21 cellular contexts compared by ENCODE assay signal in the genomic region with DNA sequence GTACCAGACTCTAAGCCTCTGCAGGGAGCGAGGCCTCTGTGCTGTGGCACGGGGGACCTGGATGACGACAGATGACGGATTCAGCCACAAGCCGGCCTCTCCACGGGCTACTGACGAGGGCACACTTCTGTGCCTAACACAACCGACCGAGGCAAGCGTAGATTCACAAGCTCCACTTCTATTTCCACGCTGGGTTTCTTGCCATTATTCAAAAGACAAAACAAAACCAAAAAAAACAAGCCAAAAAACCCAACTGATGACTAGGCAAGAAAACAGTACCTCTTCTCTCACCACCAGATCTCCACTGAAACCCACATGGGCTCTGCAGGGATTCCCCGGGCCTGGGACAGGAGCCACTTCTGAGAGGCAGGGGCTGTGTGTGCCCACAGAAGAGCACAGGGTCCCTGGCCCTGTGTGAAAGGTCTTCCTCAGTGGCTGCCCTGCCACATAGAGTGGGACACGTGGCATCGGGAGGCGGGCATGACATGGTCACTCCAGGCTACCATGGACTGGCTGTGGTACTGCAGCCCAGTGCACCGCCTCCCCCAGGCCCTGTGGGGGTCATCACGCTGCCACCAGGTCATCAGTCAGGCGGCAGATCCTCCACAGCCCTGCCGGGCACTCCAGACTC.
DNase-seq lines count a peak whose midpoint lies in the region; ATAC-seq, FAIRE-seq and TF ChIP-seq lines count a peak whose summit lies in the region.
"Had no signal": no experiment of that assay in that cellular context is flagged by ENCODE, and none has a peak within 500 bp of the region (broad histone marks: within the 10 kb centered on the region; RNA-seq: fewer than 3 reads in every experiment).

No MANE protein-coding gene starts in this region.

- 69% methylated on average over 5 of the region's 19 CpGs for WGBS in right lobe of liver (ENCODE audit: insufficient coverage, low coverage, low lambda C conversion rate, missing lambda C conversion rate)
- WGBS in HepG2 (ENCODE audit: low lambda C conversion rate), result 91% methylated on average over 17 of the region's 19 CpGs
- no CpG with 5 or more reads among the region's 19 CpGs for WGBS in neuronal stem cell (ENCODE audit: extremely low coverage in 2 of 2, insufficient read length in 2 of 2, insufficient replicate concordance in 1 of 2), 2 donors
- 86 to 92% methylated on average over 19 of the region's 19 CpGs for WGBS in lower leg skin, 2 donors

- H3K27me3 ChIP-seq in right lobe of liver (no peaks in the 10 kb centered on the region), HepG2 (ENCODE audit: control insufficient read depth in 1 of 2, insufficient read depth in 2 of 2, low read length in 2 of 2) (no peaks in the 10 kb centered on the region), neuronal stem cell (ENCODE audit: control insufficient read depth in 3 of 3, insufficient read depth in 3 of 3, low read depth in 1 of 3, low read length in 3 of 3) (no peaks in the 10 kb centered on the region)
- H3K27me3 ChIP-seq: cardiac muscle cell, heart right ventricle had no signal

- no peak for TF ChIP-seq POLR2A in right lobe of liver (IDR thresholded peaks at IDR 0.05)
- no peak for TF ChIP-seq POLR2A in HepG2 (IDR thresholded peaks at IDR 0.05; ENCODE audit: insufficient read depth in 1 of 2, low read depth in 2 of 2, low read length in 2 of 2)
- no peak for TF ChIP-seq POLR2A in lower leg skin (IDR thresholded peaks at IDR 0.05)

- H2AFZ ChIP-seq in HepG2 (ENCODE audit: low read length) (no peak overlapping the region), neuronal stem cell (ENCODE audit: low read length) (no peak overlapping the region)
- H2AFZ ChIP-seq: PC-9 had no signal

- H3K4me3 ChIP-seq in right lobe of liver, result no peak overlapping the region
- no peak overlapping the region for H3K4me3 ChIP-seq in HepG2 (replicated peaks in 1 of 3; ENCODE audit: insufficient read depth in 1 of 3, low read depth in 2 of 3, low read length in 3 of 3)
- H3K4me3 ChIP-seq in neuronal stem cell (ENCODE audit: low read length in 2 of 2), result peak overlapping the region in 1 of 2 donors; percentile 10
- H3K4me3 ChIP-seq in lower leg skin (ENCODE audit: low read depth, poor library complexity, severe bottlenecking), result no peak overlapping the region
- H3K4me3 ChIP-seq: cardiac muscle cell, heart right ventricle, PC-9 had no signal

- no peaks in the 10 kb centered on the region for H3K27me3 Mint-ChIP-seq in T-helper 2 cell treated with Interferon-gamma antibody and Interleukin-4, amounts not matched to agents 5 μg/mL and 100 μg/mL, for 36 hours (ENCODE audit: low read depth)
- H3K27me3 Mint-ChIP-seq: activated CD4-positive, alpha-beta T cell treated with anti-CD3 and anti-CD28 coated beads, Interleukin-2, amount 10 ng/mL, durations not matched to agents 24 days and 14 days; activated naive CD8-positive, alpha-beta T cell treated with anti-CD3 and anti-CD28 coated beads for 36 hours; IgD-negative memory B cell had no signal

- H4K20me1 ChIP-seq in HepG2 (ENCODE audit: insufficient read depth, low read length), result peaks cover 10% of the 10 kb centered on the region; the same call in 1 of the 2 replicates

- no peak overlapping the region for H2BK120ac ChIP-seq in neuronal stem cell (ENCODE audit: low read depth, low read length)

- H2BK12ac ChIP-seq in neuronal stem cell (ENCODE audit: low read length), result no peak overlapping the region

- H3K23ac ChIP-seq in neuronal stem cell (ENCODE audit: low read depth, low read length, poor library complexity), result no peak overlapping the region

- no peaks in the 10 kb centered on the region for H3K4me1 ChIP-seq in right lobe of liver
- H3K4me1 ChIP-seq in HepG2 (ENCODE audit: insufficient read depth, low read length), result peaks cover 12% of the 10 kb centered on the region
- H3K4me1 ChIP-seq in neuronal stem cell (ENCODE audit: control insufficient read depth in 2 of 2, insufficient read depth in 1 of 2, low read depth in 1 of 2, low read length in 2 of 2), result no peaks in the 10 kb centered on the region

- H3K9me3 Mint-ChIP-seq in T-helper 2 cell treated with Interferon-gamma antibody and Interleukin-4, amounts not matched to agents 5 μg/mL and 100 μg/mL, for 36 hours, result peaks cover 7% of the 10 kb centered on the region
- H3K9me3 Mint-ChIP-seq: activated CD4-positive, alpha-beta T cell treated with anti-CD3 and anti-CD28 coated beads, Interleukin-2, amount 10 ng/mL, durations not matched to agents 24 days and 14 days; nephron had no signal

- no peak overlapping the region for H2BK5ac ChIP-seq in neuronal stem cell (ENCODE audit: low read length)

- no peak overlapping the region for H4K91ac ChIP-seq in neuronal stem cell (ENCODE audit: low read depth, low read length, poor library complexity)

- H4K8ac ChIP-seq in neuronal stem cell (ENCODE audit: low read depth, low read length), result no peak overlapping the region

- H3K79me1 ChIP-seq in neuronal stem cell (ENCODE audit: low read depth, low read length), result peaks cover 5% of the 10 kb centered on the region

- POLR2A ChIA-PET in HepG2 (lab: Yijun Ruan, JAX), result no interaction called here

- no peak overlapping the region for H3K4me3 Mint-ChIP-seq in T-helper 2 cell treated with Interferon-gamma antibody and Interleukin-4, amounts not matched to agents 5 μg/mL and 100 μg/mL, for 36 hours
- H3K4me3 Mint-ChIP-seq: activated CD4-positive, alpha-beta T cell treated with anti-CD3 and anti-CD28 coated beads, Interleukin-2, amount 10 ng/mL, durations not matched to agents 24 days and 14 days; activated naive CD8-positive, alpha-beta T cell treated with anti-CD3 and anti-CD28 coated beads for 36 hours; CD8-positive, alpha-beta memory T cell; IgD-negative memory B cell; nephron had no signal

- peaks cover 43% of the 10 kb centered on the region for H3K36me3 Mint-ChIP-seq in T-helper 2 cell treated with Interferon-gamma antibody and Interleukin-4, amounts not matched to agents 5 μg/mL and 100 μg/mL, for 36 hours (ENCODE audit: low read depth)

- H3K9ac ChIP-seq in HepG2 (ENCODE audit: insufficient read depth, low read depth, low read length) (no peak overlapping the region), neuronal stem cell (ENCODE audit: low read depth, low read length, poor library complexity) (peak overlapping the region; percentile 30)

- DNase-seq in right lobe of liver, result peak in 2 of 3 donors; percentile 4 to 43
- no peak for DNase-seq in HepG2 (ENCODE audit: low spot score)
- peak; percentile 10 for DNase-seq in T-helper 2 cell treated with Interferon-gamma antibody and Interleukin-4, amounts not matched to agents 5 μg/mL and 100 μg/mL, for 36 hours (ENCODE audit: low spot score)
- no peak for DNase-seq in neuronal stem cell (ENCODE audit: low spot score)
- no peak for DNase-seq in GOT3 (lab: John Stamatoyannopoulos, UW)
- DNase-seq in lower leg skin (ENCODE audit: low spot score in 2 of 2), result no peak
- no peak for DNase-seq in HTR-8/SVneo (ENCODE audit: insufficient read length, low spot score)
- DNase-seq: activated CD4-positive, alpha-beta T cell treated with anti-CD3 and anti-CD28 coated beads, Interleukin-2, amount 10 ng/mL, durations not matched to agents 24 days and 14 days; activated naive CD8-positive, alpha-beta T cell treated with anti-CD3 and anti-CD28 coated beads for 36 hours; DND-41; heart right ventricle; mesendoderm; NCI-H526; PC-9; stimulated activated naive CD4-positive, alpha-beta T cell; T1000 had no signal

- no peak for FAIRE-seq in HepG2 (lab: Jason Lieb, UNC)
- FAIRE-seq in HTR-8/SVneo (lab: Jason Lieb, UNC), result no peak

- H3K4me2 ChIP-seq in HepG2 (ENCODE audit: low read depth, low read length), result no peak overlapping the region
- no peak overlapping the region for H3K4me2 ChIP-seq in neuronal stem cell (ENCODE audit: insufficient read depth, low read length, poor library complexity, severe bottlenecking)
- H3K4me2 ChIP-seq: PC-9 had no signal

- H3K4me1 Mint-ChIP-seq in T-helper 2 cell treated with Interferon-gamma antibody and Interleukin-4, amounts not matched to agents 5 μg/mL and 100 μg/mL, for 36 hours (ENCODE audit: low read depth), result peaks cover 12% of the 10 kb centered on the region
- H3K4me1 Mint-ChIP-seq: nephron had no signal

- H2BK15ac ChIP-seq in neuronal stem cell (ENCODE audit: low read length), result no peak overlapping the region

- H3K27ac Mint-ChIP-seq in T-helper 2 cell treated with Interferon-gamma antibody and Interleukin-4, amounts not matched to agents 5 μg/mL and 100 μg/mL, for 36 hours, result no peak overlapping the region
- H3K27ac Mint-ChIP-seq: activated CD4-positive, alpha-beta T cell treated with anti-CD3 and anti-CD28 coated beads, Interleukin-2, amount 10 ng/mL, durations not matched to agents 24 days and 14 days; activated naive CD8-positive, alpha-beta T cell treated with anti-CD3 and anti-CD28 coated beads for 36 hours; IgD-negative memory B cell; nephron had no signal

- TF ChIP-seq CTCF in right lobe of liver (IDR thresholded peaks at IDR 0.05), result no peak
- TF ChIP-seq CTCF in HepG2 (CRISPR knock-in tag; IDR thresholded peaks at IDR 0.05), result no peak
- TF ChIP-seq CTCF in lower leg skin (IDR thresholded peaks at IDR 0.05), result no peak

- no peak for TF ChIP-seq EP300 in HepG2 (IDR thresholded peaks at IDR 0.05; ENCODE audit: low read depth in 2 of 2, low read length in 2 of 2)
- TF ChIP-seq EP300 in HepG2 (CRISPR knock-in tag; IDR thresholded peaks at IDR 0.05; ENCODE audit: borderline replicate concordance), result no peak

- H3K79me2 ChIP-seq in HepG2 (ENCODE audit: insufficient read depth, low read length), result no peaks in the 10 kb centered on the region

- H3K4ac ChIP-seq in neuronal stem cell (ENCODE audit: low read length), result no peak overlapping the region

- no peak overlapping the region for H2AK5ac ChIP-seq in neuronal stem cell (ENCODE audit: low read depth, low read length)

- H3K9me3 ChIP-seq in right lobe of liver (no peaks in the 10 kb centered on the region), HepG2 (ENCODE audit: low read length) (no peaks in the 10 kb centered on the region), neuronal stem cell (replicated peaks in 1 of 2; ENCODE audit: control insufficient read depth in 2 of 2, insufficient read depth in 1 of 2, low read depth in 1 of 2, low read length in 2 of 2) (no peaks in the 10 kb centered on the region)
- H3K9me3 ChIP-seq: heart right ventricle had no signal

- no peak for TF ChIP-seq RAD21 in HepG2 (CRISPR knock-in tag; IDR thresholded peaks at IDR 0.05)

- no peak overlapping the region for H3K18ac ChIP-seq in neuronal stem cell (ENCODE audit: low read length)

- intact Hi-C loops in right lobe of liver (cut with DNase I), result no loop called here
- intact Hi-C loops in HepG2 (cut with micrococcal nuclease; ENCODE audit: unreplicated experiment), result no loop called here
- intact Hi-C loops in lower leg skin (cut with DNase I; ENCODE audit: low total_unique reads), result no loop called here

- ATAC-seq in right lobe of liver, result no peak
- ATAC-seq in HepG2, result no peak
- ATAC-seq in GM18870 (IDR thresholded peaks at IDR 0.05; ENCODE audit: unreplicated experiment), result no peak

- no peak overlapping the region for H3K27ac ChIP-seq in right lobe of liver
- H3K27ac ChIP-seq in HepG2 (ENCODE audit: extremely low read length, insufficient read depth, low read length), result no peak overlapping the region
- H3K27ac ChIP-seq in neuronal stem cell (replicated peaks; ENCODE audit: low read length), result no peak overlapping the region
- H3K27ac ChIP-seq: cardiac muscle cell, heart right ventricle, PC-9 had no signal

- BruUV-seq in HepG2 (replicated peaks; lab: Mats Ljungman, UMichigan), result no TSS peak

- H3K36me3 ChIP-seq in right lobe of liver (no peaks in the 10 kb centered on the region), HepG2 (replicated peaks in 1 of 2; ENCODE audit: control insufficient read depth in 1 of 2, insufficient read depth in 2 of 2, low read length in 2 of 2) (peaks cover 11 to 42% of the 10 kb centered on the region in 2 experiments; a peak in 4 of 5 replicates), neuronal stem cell (replicated peaks in 1 of 2; ENCODE audit: control insufficient read depth in 2 of 2, insufficient read depth in 2 of 2, low read length in 2 of 2) (peaks cover 22 to 64% of the 10 kb centered on the region in 2 donors)

- H3K14ac ChIP-seq in neuronal stem cell (ENCODE audit: low read length), result no peak overlapping the region

- in situ Hi-C loops in HepG2 (cut with HindIII; ENCODE audit: extremely low pct_ligation_motif_present, low pct_unique_long_range_greater_than_20kb), result loop anchor here (5.0 kb wide), 1 partner anchor 251 kb away; no protein-coding TSS in a partner anchor

- CTCF ChIA-PET in HepG2 (lab: Yijun Ruan, JAX; ENCODE audit: low intra/inter-chr PET ratio, low total read pairs), result no interaction called here

Comparison
In these comparisons a context has a peak if more than half of its experiments do, and no peak if none do; other contexts are left out.
1. DNase-seq: peak in right lobe of liver (2 of 3) and T-helper 2 cell treated with Interferon-gamma antibody and Interleukin-4, amounts not matched to agents 5 μg/mL and 100 μg/mL, for 36 hours (single experiment); none in HepG2 (single experiment), neuronal stem cell (single experiment), GOT3 (single experiment), lower leg skin (0 of 2) and HTR-8/SVneo (single experiment).